ENCODE assay signal across 1 cellular context in the genomic region with DNA sequence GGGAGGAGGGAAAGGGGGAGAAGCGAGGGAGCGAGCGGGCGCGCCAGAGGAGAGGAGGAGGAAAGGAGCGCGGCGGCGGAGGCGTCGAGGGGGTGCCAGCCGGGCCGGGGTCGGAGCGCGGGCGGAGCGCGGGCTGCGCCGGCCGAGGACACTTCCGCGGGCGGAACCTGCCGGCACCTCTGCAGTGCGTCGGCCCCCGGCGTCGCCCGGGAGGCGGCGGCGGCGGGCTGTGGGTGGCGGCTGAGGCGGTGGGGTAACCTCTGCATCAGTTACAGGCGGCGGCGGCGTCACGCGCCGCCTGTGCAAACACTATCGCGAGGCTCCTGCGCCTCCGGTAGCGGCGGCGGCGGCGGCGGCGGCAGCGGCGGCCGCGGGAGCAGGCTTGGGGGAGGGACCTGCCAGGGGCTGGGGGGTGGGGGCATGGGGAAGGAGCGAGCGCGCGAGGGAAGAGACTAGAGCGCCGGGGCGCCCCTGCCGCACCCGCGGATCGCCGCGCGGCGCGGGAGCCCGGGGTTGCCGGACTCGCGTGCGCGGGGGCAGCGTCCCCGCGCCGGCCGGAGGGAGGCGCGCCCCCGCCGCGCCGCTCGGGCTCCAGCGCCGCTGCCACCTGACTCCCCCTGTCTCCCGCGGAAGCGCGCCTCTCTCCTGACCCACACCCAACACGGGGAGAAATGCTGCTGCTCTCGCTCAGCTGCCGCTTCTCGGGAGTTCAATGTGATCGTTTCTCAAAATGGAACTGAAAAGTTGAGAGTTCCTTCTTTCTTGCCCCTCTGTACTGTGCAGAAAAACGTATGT.
A peak's percentile ranks its signal among the peaks of the same experiment; 100 is the strongest.
TF ChIP-seq lines count a peak whose summit lies in the region.

A gene (minus strand): TSS at position 264 of the 795 bp plus-strand sequence. CDS start 465 bp downstream, outside the sequence.

TF ChIP-seq in HepG2, 621 proteins besides CTCF, POLR2A, EP300 and RAD21 (continued from another document):
- TF ChIP-seq, protein P1, sequence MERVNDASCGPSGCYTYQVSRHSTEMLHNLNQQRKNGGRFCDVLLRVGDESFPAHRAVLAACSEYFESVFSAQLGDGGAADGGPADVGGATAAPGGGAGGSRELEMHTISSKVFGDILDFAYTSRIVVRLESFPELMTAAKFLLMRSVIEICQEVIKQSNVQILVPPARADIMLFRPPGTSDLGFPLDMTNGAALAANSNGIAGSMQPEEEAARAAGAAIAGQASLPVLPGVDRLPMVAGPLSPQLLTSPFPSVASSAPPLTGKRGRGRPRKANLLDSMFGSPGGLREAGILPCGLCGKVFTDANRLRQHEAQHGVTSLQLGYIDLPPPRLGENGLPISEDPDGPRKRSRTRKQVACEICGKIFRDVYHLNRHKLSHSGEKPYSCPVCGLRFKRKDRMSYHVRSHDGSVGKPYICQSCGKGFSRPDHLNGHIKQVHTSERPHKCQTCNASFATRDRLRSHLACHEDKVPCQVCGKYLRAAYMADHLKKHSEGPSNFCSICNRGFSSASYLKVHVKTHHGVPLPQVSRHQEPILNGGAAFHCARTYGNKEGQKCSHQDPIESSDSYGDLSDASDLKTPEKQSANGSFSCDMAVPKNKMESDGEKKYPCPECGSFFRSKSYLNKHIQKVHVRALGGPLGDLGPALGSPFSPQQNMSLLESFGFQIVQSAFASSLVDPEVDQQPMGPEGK (CRISPR knock-in tag; IDR thresholded peaks at IDR 0.05): 0 out of 2 replicates have a peak, but pooled peaks have one; percentile 45
- no peak for TF ChIP-seq RCOR2 (CRISPR knock-in tag; IDR thresholded peaks at IDR 0.05)
- TF ChIP-seq THAP11 (CRISPR knock-in tag; IDR thresholded peaks at IDR 0.05): peak; percentile 45; the same call in 1 of the 2 replicates
- TF ChIP-seq CCDC6 (CRISPR knock-in tag; IDR thresholded peaks at IDR 0.05): 0 out of 2 replicates have a peak, but pooled peaks have one; percentile 33
- TF ChIP-seq ZSCAN12 (CRISPR knock-in tag; IDR thresholded peaks at IDR 0.05): 0 out of 2 replicates have a peak, but pooled peaks have one; percentile 51
- TF ChIP-seq SP4 (CRISPR knock-in tag; IDR thresholded peaks at IDR 0.05): 0 out of 2 replicates have a peak, but pooled peaks have one; percentile 14
TF ChIP-seq in HepG2: peak in this region for 119.
